25 cellular contexts compared by ENCODE assay signal in the genomic region with DNA sequence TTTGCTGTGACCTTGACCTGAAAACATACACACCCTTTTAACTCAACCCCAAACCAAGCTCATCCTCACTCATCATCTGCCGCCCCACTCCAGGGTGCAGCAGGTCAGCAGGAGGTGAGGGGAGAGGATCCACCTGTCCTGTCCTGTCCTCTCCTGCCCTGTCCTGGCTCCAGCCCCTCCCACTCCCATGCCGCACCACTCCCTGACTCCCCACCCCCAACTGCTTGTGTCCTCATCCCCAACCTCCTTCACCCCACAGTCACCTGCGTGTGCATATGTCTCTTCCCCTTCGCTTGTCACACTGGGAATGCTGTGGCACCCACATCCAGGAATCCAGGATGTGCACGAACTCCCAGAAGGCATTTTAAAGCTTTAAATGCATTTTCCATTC. TPM values are rescaled to one million over a fixed set of nuclear protein-coding genes. Genes with fewer than 3 reads are reported as not detected.
"Had no signal": no experiment of that assay in that cellular context is flagged by ENCODE, and none has a peak within 500 bp of the region (broad histone marks: within the 10 kb centered on the region; RNA-seq: fewer than 3 reads in every experiment).

No MANE protein-coding gene starts in this region.

- DNase-seq: activated CD4-positive, alpha-beta T cell treated with anti-CD3 and anti-CD28 coated beads for 4 hours; activated CD8-positive, alpha-beta memory T cell treated with anti-CD3 and anti-CD28 coated beads, Interleukin-2, amount 50 U/mL, for 4 hours; activated CD8-positive, alpha-beta T cell treated with anti-CD3 and anti-CD28 coated beads for 36 hours; activated gamma-delta T cell treated with Interleukin-2 at 50 U/mL for 16 hours; activated naive CD4-positive, alpha-beta T cell treated with anti-CD3 and anti-CD28 coated beads, Interleukin-2, amount 10 ng/mL, durations not matched to agents 7 days and 5 days; activated naive CD8-positive, alpha-beta T cell treated with anti-CD3 and anti-CD28 coated beads for 36 hours; activated T-cell treated with anti-CD3 and anti-CD28 coated beads, Interleukin-2, amount 50 U/mL, for 72 hours; caudate nucleus; MV-4-11; NCI-H1092 treated with DMSO at 0.1 percent for 48 hours; NCI-H1417 treated with DMSO at 0.1 percent for 48 hours; NCI-H1694; NCI-H2029; NCI-H2107; NCI-H226; PC-3; SIG-M5; SK-N-SH; T-helper 1 cell had no signal

- H3K27ac ChIP-seq: KMS-11, VCaP had no signal

- ATAC-seq: activated CD4-positive, CD25-positive, alpha-beta regulatory T cell treated with anti-CD3 and anti-CD28 coated beads, Interleukin-2, amount 50 U/mL, for 24 hours; activated CD8-positive, alpha-beta T cell treated with anti-CD3 and anti-CD28 coated beads for 36 hours; activated T-cell treated with anti-CD3 and anti-CD28 coated beads, Interleukin-2, amount 50 U/mL, for 72 hours; PC-3 had no signal

- FAIRE-seq: RCC 7860 had no signal

- H3K27ac Mint-ChIP-seq: activated CD8-positive, alpha-beta T cell treated with anti-CD3 and anti-CD28 coated beads for 36 hours; activated naive CD4-positive, alpha-beta T cell treated with anti-CD3 and anti-CD28 coated beads, Interleukin-2, amount 10 ng/mL, durations not matched to agents 7 days and 5 days; activated naive CD8-positive, alpha-beta T cell treated with anti-CD3 and anti-CD28 coated beads for 36 hours; activated T-cell treated with anti-CD3 and anti-CD28 coated beads, Interleukin-2, amount 50 U/mL, for 72 hours; activated T-helper 2 cell treated with anti-CD3 and anti-CD28 coated beads, Interferon-gamma antibody, Interleukin-2, Interleukin-4, amounts not matched to agents 10 μg/mL and 5 μg/mL and 100 μg/mL, durations not matched to agents 14 hours and 24 hours and 36 hours; IgD-negative memory B cell had no signal

- H3K4me3 Mint-ChIP-seq: activated CD8-positive, alpha-beta T cell treated with anti-CD3 and anti-CD28 coated beads for 36 hours; activated naive CD4-positive, alpha-beta T cell treated with anti-CD3 and anti-CD28 coated beads, Interleukin-2, amount 10 ng/mL, durations not matched to agents 7 days and 5 days; activated naive CD8-positive, alpha-beta T cell treated with anti-CD3 and anti-CD28 coated beads for 36 hours; activated T-cell treated with anti-CD3 and anti-CD28 coated beads, Interleukin-2, amount 50 U/mL, for 72 hours; IgD-negative memory B cell had no signal

- H3K4me2 ChIP-seq: KMS-11, SK-N-SH had no signal

- H3K36me3 Mint-ChIP-seq: activated naive CD4-positive, alpha-beta T cell treated with anti-CD3 and anti-CD28 coated beads, Interleukin-2, amount 10 ng/mL, durations not matched to agents 7 days and 5 days; activated naive CD8-positive, alpha-beta T cell treated with anti-CD3 and anti-CD28 coated beads for 36 hours; IgD-negative memory B cell had no signal

- H3K9ac ChIP-seq: KMS-11, SK-N-SH had no signal

- H3K9me3 Mint-ChIP-seq: activated CD8-positive, alpha-beta T cell treated with anti-CD3 and anti-CD28 coated beads for 36 hours; activated naive CD4-positive, alpha-beta T cell treated with anti-CD3 and anti-CD28 coated beads, Interleukin-2, amount 10 ng/mL, durations not matched to agents 7 days and 5 days; activated naive CD8-positive, alpha-beta T cell treated with anti-CD3 and anti-CD28 coated beads for 36 hours; activated T-cell treated with anti-CD3 and anti-CD28 coated beads, Interleukin-2, amount 50 U/mL, for 72 hours; activated T-helper 2 cell treated with anti-CD3 and anti-CD28 coated beads, Interferon-gamma antibody, Interleukin-2, Interleukin-4, amounts not matched to agents 10 μg/mL and 5 μg/mL and 100 μg/mL, durations not matched to agents 14 hours and 24 hours and 36 hours; IgD-negative memory B cell had no signal

- H3K9me3 ChIP-seq: SK-N-SH had no signal

- H3K4me1 Mint-ChIP-seq: activated naive CD4-positive, alpha-beta T cell treated with anti-CD3 and anti-CD28 coated beads, Interleukin-2, amount 10 ng/mL, durations not matched to agents 7 days and 5 days; IgD-negative memory B cell had no signal

RNA-seq across cellular contexts. Expression of gene NGFR, which starts 15.6 kb away (rescaled TPM):
- total RNA-seq: PC-3 had no signal
- polyA plus RNA-seq: IgD-negative memory B cell had no signal
